9 cellular contexts compared by ENCODE assay signal in genomic region chr1:1299686-1300351, GRCh38. TPM values are rescaled to one million over a fixed set of nuclear protein-coding genes. Genes with fewer than 3 reads are reported as not detected.
A peak's percentile ranks its signal among the peaks of the same experiment; 100 is the strongest.
DNase-seq lines count a peak whose midpoint lies in the region; ATAC-seq and TF ChIP-seq lines count a peak whose summit lies in the region.
"Had no signal": no experiment of that assay in that cellular context is flagged by ENCODE, and none has a peak within 500 bp of the region (broad histone marks: within the 10 kb centered on the region; RNA-seq: fewer than 3 reads in every experiment).

No MANE protein-coding gene starts in this region.

- no peaks in the 10 kb centered on the region for H3K79me2 ChIP-seq in OCI-LY3 (ENCODE audit: low read length)

- H3K4me1 Mint-ChIP-seq in activated naive CD4-positive, alpha-beta T cell treated with anti-CD3 and anti-CD28 coated beads, Interleukin-2, amount 10 ng/mL, durations not matched to agents 7 days and 5 days = peaks cover 4% of the 10 kb centered on the region
- no peaks in the 10 kb centered on the region for H3K4me1 Mint-ChIP-seq in endodermal cell

- ATAC-seq in HG03135 (IDR thresholded peaks at IDR 0.05; ENCODE audit: unreplicated experiment) (no peak), GM21737 (IDR thresholded peaks at IDR 0.05; ENCODE audit: unreplicated experiment) (no peak)

- H3K9me3 ChIP-seq in OCI-LY3 (ENCODE audit: insufficient read depth, low read length) (no peaks in the 10 kb centered on the region), endodermal cell (ENCODE audit: control insufficient read depth, low read length) (no peaks in the 10 kb centered on the region)
- H3K9me3 ChIP-seq: tibial nerve had no signal

- H3K9ac ChIP-seq in OCI-LY3 (ENCODE audit: low read length) (no peak overlapping the region), endodermal cell (ENCODE audit: extremely low read depth, low read length, poor library complexity, severe bottlenecking) (no peak overlapping the region)

- H2AFZ ChIP-seq in OCI-LY3 (ENCODE audit: low read depth, low read length) = no peak overlapping the region

- peaks cover 2% of the 10 kb centered on the region for H3K36me3 Mint-ChIP-seq in activated naive CD4-positive, alpha-beta T cell treated with anti-CD3 and anti-CD28 coated beads, Interleukin-2, amount 10 ng/mL, durations not matched to agents 7 days and 5 days
- H3K36me3 Mint-ChIP-seq in endodermal cell (ENCODE audit: low read depth) = no peaks in the 10 kb centered on the region

- H3K27ac Mint-ChIP-seq in activated naive CD4-positive, alpha-beta T cell treated with anti-CD3 and anti-CD28 coated beads, Interleukin-2, amount 10 ng/mL, durations not matched to agents 7 days and 5 days = no peak overlapping the region
- H3K27ac Mint-ChIP-seq in endodermal cell = no peak overlapping the region

- TF ChIP-seq CTCF in OCI-LY3 (IDR thresholded peaks at IDR 0.05; ENCODE audit: low read depth, low read length) (peak; percentile 33), endodermal cell (conservative IDR thresholded peaks at IDR 0.05) (peak; percentile 70)

- H3K4me3 ChIP-seq in OCI-LY3 (ENCODE audit: low read length) (no peak overlapping the region), endodermal cell (ENCODE audit: low read length) (no peak overlapping the region)
- H3K4me3 ChIP-seq: tibial nerve had no signal

- peak; percentile 44 for DNase-seq in activated naive CD4-positive, alpha-beta T cell treated with anti-CD3 and anti-CD28 coated beads, Interleukin-2, amount 10 ng/mL, durations not matched to agents 7 days and 5 days
- no peak for DNase-seq in activated naive CD4-positive, alpha-beta T cell (lab: John Stamatoyannopoulos, UW)
- DNase-seq in endodermal cell (peak; percentile 80), kidney glomerular epithelial cell (lab: John Stamatoyannopoulos, UW) (no peak)

- no peak overlapping the region for H3K4me2 ChIP-seq in OCI-LY3 (ENCODE audit: low read length)

- H3K27ac ChIP-seq in OCI-LY3 (ENCODE audit: low read length) (no peak overlapping the region), endodermal cell (ENCODE audit: low read depth, low read length) (peak overlapping the region; percentile 24), temporal lobe (ENCODE audit: low read depth, low read length) (peak overlapping the region; percentile 91)
- H3K27ac ChIP-seq: tibial nerve had no signal

- CTCF ChIA-PET in activated naive CD4-positive, alpha-beta T cell treated with anti-CD3 and anti-CD28 coated beads, Interleukin-2, amount 10 ng/mL, durations not matched to agents 7 days and 5 days (lab: Charles Lee) = interaction anchor here (0.9 to 1.5 kb wide), 3 partner anchors 9 to 608 kb away, joined by 3 to 6 read pairs (median 4); no protein-coding TSS in a partner anchor

- H3K4me1 ChIP-seq in OCI-LY3 (ENCODE audit: low read length) (no peaks in the 10 kb centered on the region), endodermal cell (ENCODE audit: control insufficient read depth, insufficient read depth, low read length) (peaks cover 1% of the 10 kb centered on the region)

- 0 out of 2 replicates have a peak, but pooled peaks cover 3% of the 10 kb centered on the region for H4K20me1 ChIP-seq in OCI-LY3 (ENCODE audit: insufficient read depth, low read length)

- no peaks in the 10 kb centered on the region for H3K36me3 ChIP-seq in OCI-LY3 (replicated peaks; ENCODE audit: low read depth, low read length)
- H3K36me3 ChIP-seq in endodermal cell (ENCODE audit: control insufficient read depth, insufficient read depth, low read length) = no peaks in the 10 kb centered on the region

- no peaks in the 10 kb centered on the region for H3K27me3 ChIP-seq in OCI-LY3 (ENCODE audit: low read depth, low read length)
- no peaks in the 10 kb centered on the region for H3K27me3 ChIP-seq in endodermal cell (ENCODE audit: control insufficient read depth, insufficient read depth, low read length, poor library complexity, severe bottlenecking)
- H3K27me3 ChIP-seq: tibial nerve had no signal

- H3K4me3 Mint-ChIP-seq in activated naive CD4-positive, alpha-beta T cell treated with anti-CD3 and anti-CD28 coated beads, Interleukin-2, amount 10 ng/mL, durations not matched to agents 7 days and 5 days = no peak overlapping the region
- H3K4me3 Mint-ChIP-seq in endodermal cell = no peak overlapping the region

- WGBS in endodermal cell (ENCODE audit: insufficient coverage in 1 of 2, insufficient read length in 1 of 2), 2 experiments = 80 to 92% methylated on average over 6 to 22 of the region's 22 CpGs

- H3K9me3 Mint-ChIP-seq in activated naive CD4-positive, alpha-beta T cell treated with anti-CD3 and anti-CD28 coated beads, Interleukin-2, amount 10 ng/mL, durations not matched to agents 7 days and 5 days = no peaks in the 10 kb centered on the region
- H3K9me3 Mint-ChIP-seq in endodermal cell = no peaks in the 10 kb centered on the region

- H3K27me3 Mint-ChIP-seq in activated naive CD4-positive, alpha-beta T cell treated with anti-CD3 and anti-CD28 coated beads, Interleukin-2, amount 10 ng/mL, durations not matched to agents 7 days and 5 days = no peaks in the 10 kb centered on the region
- H3K27me3 Mint-ChIP-seq in endodermal cell (ENCODE audit: insufficient read depth) = no peaks in the 10 kb centered on the region

RNA-seq across cellular contexts. Expression of gene ACAP3, which starts 7.9 kb away (rescaled TPM):
- total RNA-seq in endodermal cell = 10 to 100 TPM; 36.8 to 43.5 TPM
- polyA plus RNA-seq in endodermal cell (2013, experiment 1 of 2) = 82.9 TPM
- 63.3 TPM for polyA plus RNA-seq in endodermal cell (2013, experiment 2 of 2)
- total RNA-seq in temporal lobe = 74.0 TPM

RNA-seq across cellular contexts. Expression of gene PUSL1, which starts 8.6 kb away (rescaled TPM):
- total RNA-seq in endodermal cell = 10 to 100 TPM; 21.7 to 23.8 TPM
- polyA plus RNA-seq in endodermal cell (2013, experiment 1 of 2) = 18.6 TPM
- 18.3 TPM for polyA plus RNA-seq in endodermal cell (2013, experiment 2 of 2)
- total RNA-seq in temporal lobe = 8.6 TPM

RNA-seq across cellular contexts. Expression of gene SCNN1D, which starts 19.6 kb away (rescaled TPM):
- total RNA-seq in endodermal cell = 1 to 10 TPM; 5.4 TPM
- polyA plus RNA-seq in endodermal cell (2013, experiment 1 of 2) = 6.1 TPM
- 5.5 TPM for polyA plus RNA-seq in endodermal cell (2013, experiment 2 of 2)
- 2.2 TPM for total RNA-seq in temporal lobe

RNA-seq across cellular contexts. Expression of gene INTS11, which starts 24.6 kb away (rescaled TPM):
- total RNA-seq in endodermal cell = 100 to 1,000 TPM; 146 to 153 TPM
- 107 TPM for polyA plus RNA-seq in endodermal cell (2013, experiment 1 of 2)
- polyA plus RNA-seq in endodermal cell (2013, experiment 2 of 2) = 92.4 TPM
- 38.4 TPM for total RNA-seq in temporal lobe

RNA-seq across cellular contexts. Expression of gene CPTP, which starts 24.8 kb away (rescaled TPM):
- total RNA-seq in endodermal cell (10 to 100 TPM; 12.0 to 13.6 TPM), temporal lobe (10.6 TPM)
- polyA plus RNA-seq in endodermal cell (2013, experiment 1 of 2) = 12.8 TPM
- 11.3 TPM for polyA plus RNA-seq in endodermal cell (2013, experiment 2 of 2)

Comparison
In these comparisons a context has a peak if more than half of its experiments do, and no peak if none do; other contexts are left out.
1. DNase-seq: peak in activated naive CD4-positive, alpha-beta T cell treated with anti-CD3 and anti-CD28 coated beads, Interleukin-2, amount 10 ng/mL, durations not matched to agents 7 days and 5 days (single experiment) and endodermal cell (single experiment); none in activated naive CD4-positive, alpha-beta T cell (0 of 4) and kidney glomerular epithelial cell (single experiment).